In the genomic region with DNA sequence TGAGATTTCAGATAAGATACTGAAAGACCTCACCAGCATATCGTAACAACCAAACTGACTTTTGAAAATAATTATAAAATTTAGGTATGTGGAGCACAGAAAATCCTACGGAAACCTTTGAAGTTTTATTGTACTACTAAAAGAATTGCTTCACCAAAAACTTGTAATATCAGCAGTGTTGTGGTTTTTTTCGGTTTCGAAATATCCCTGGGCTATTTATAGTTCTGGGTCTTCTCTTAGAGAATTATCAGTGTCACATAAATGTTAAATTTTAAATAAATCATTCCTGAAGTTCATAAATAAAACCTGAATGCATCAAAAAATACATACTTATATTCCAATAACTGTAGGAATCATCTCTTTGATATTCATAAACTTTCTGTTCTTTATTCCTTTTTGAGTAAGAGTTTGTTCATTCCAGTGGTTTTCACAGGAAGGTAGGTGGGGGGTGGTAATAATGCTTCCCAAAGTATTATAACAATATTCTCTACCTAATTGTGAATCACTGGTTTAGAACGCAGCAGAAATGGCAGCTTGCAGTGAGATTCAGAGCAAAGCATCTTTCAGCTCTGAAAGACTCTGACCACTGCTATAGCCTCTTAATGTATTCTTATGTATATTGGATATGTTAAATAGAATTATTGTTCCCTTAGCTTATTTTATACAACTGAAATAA, we compare ENCODE assay signal across 13 cellular contexts.
DNase-seq lines count a peak whose midpoint lies in the region; ATAC-seq and TF ChIP-seq lines count a peak whose summit lies in the region.
"Had no signal": no experiment of that assay in that cellular context is flagged by ENCODE, and none has a peak within 500 bp of the region (broad histone marks: within the 10 kb centered on the region; RNA-seq: fewer than 3 reads in every experiment).

No MANE protein-coding gene starts in this region.

- no peak for ATAC-seq in GM21360 (IDR thresholded peaks at IDR 0.05; ENCODE audit: unreplicated experiment)
- ATAC-seq in HG03159 (IDR thresholded peaks at IDR 0.05; ENCODE audit: unreplicated experiment), result no peak
- ATAC-seq: activated naive CD4-positive, alpha-beta T cell treated with anti-CD3 and anti-CD28 coated beads, Interleukin-2, amount 50 U/mL, for 72 hours had no signal

- no peak overlapping the region for H3K4me3 ChIP-seq in astrocyte of the spinal cord (ENCODE audit: low read depth, low read length)
- H3K4me3 ChIP-seq: esophagus muscularis mucosa had no signal

- TF ChIP-seq CTCF in astrocyte of the spinal cord (IDR thresholded peaks at IDR 0.05; ENCODE audit: low read depth, low read length), result no peak

- intact Hi-C loops in posterior vena cava (cut with DNase I), result no loop called here

- DNase-seq in GM04503 (ENCODE audit: low read depth), result peak; percentile 26
- DNase-seq in M059J (ENCODE audit: low read depth), result peak; percentile 63
- peak; percentile 54 for DNase-seq in astrocyte of the spinal cord (ENCODE audit: low read depth, low spot score)
- DNase-seq in medulla oblongata (ENCODE audit: extremely low spot score), result peak; percentile 40
- DNase-seq in NCI-H187 treated with DMSO at 0.1 percent for 48 hours (lab: John Stamatoyannopoulos, UW), result no peak
- DNase-seq in posterior vena cava (ENCODE audit: low spot score), result no peak
- DNase-seq: CD4-positive, CD25-positive, alpha-beta regulatory T cell; NCI-H345; substantia nigra had no signal

- in situ Hi-C loops in astrocyte of the spinal cord (cut with HindIII; ENCODE audit: low sequenced_read_pairs), result no loop called here

Comparison
In these comparisons a context has a peak if more than half of its experiments do, and no peak if none do; other contexts are left out.
1. DNase-seq: peak in GM04503 (single experiment), M059J (single experiment), astrocyte of the spinal cord (single experiment) and medulla oblongata (single experiment); none in NCI-H187 treated with DMSO at 0.1 percent for 48 hours (single experiment) and posterior vena cava (single experiment).